ENCODE assay signal across 14 cellular contexts in the genomic region with DNA sequence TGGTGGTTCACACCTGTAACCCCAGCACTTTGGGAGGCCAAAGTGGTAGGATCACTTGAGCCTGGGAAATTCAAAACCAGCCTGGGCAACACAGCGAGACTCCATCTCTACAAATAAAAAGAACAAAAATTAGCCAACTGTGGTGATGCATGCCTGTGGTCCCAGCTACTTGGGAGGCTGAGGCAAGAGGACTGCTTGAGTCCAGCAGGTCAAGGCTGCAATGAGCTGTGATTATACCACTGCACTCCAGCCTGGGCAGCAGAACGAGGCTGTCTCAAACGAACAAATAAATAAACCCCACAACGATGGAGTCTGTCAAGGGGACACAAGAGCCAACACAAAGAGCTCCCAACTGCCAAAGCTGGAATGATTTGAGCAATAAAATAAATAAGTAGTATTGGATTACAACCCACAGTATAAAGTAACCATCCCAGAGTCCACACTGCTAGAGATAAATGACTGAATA. TPM values are rescaled to one million over a fixed set of nuclear protein-coding genes. Genes with fewer than 3 reads are reported as not detected.
DNase-seq lines count a peak whose midpoint lies in the region; ATAC-seq and TF ChIP-seq lines count a peak whose summit lies in the region.
"Had no signal": no experiment of that assay in that cellular context is flagged by ENCODE, and none has a peak within 500 bp of the region (broad histone marks: within the 10 kb centered on the region; RNA-seq: fewer than 3 reads in every experiment).

No MANE protein-coding gene starts in this region.

- peak; percentile 33; the same call in 1 of the 2 replicates for ATAC-seq in Panc1
- ATAC-seq in naive thymus-derived CD4-positive, alpha-beta T cell, result no peak

- TF ChIP-seq POLR2A in thyroid gland (IDR thresholded peaks at IDR 0.05), result no peak

- H3K27me3 Mint-ChIP-seq in naive thymus-derived CD4-positive, alpha-beta T cell, result no peaks in the 10 kb centered on the region

- no peak for TF ChIP-seq CTCF in Panc1 (IDR thresholded peaks at IDR 0.05)
- TF ChIP-seq CTCF in thyroid gland (IDR thresholded peaks at IDR 0.05), result no peak

- H3K4me1 ChIP-seq in Panc1 (ENCODE audit: control insufficient read depth, insufficient read depth, low read length) (peaks cover 57% of the 10 kb centered on the region), thyroid gland (peaks cover 13 to 24% of the 10 kb centered on the region in 2 donors)
- peaks cover 11 to 21% of the 10 kb centered on the region in 2 donors for H3K4me1 ChIP-seq in naive thymus-derived CD4-positive, alpha-beta T cell (ENCODE audit: control insufficient read depth in 2 of 2, insufficient read depth in 2 of 2, low read length in 2 of 2)
- H3K4me1 ChIP-seq: SJCRH30, uterus had no signal

- H3K4me1 Mint-ChIP-seq in naive thymus-derived CD4-positive, alpha-beta T cell, result peaks cover 23 to 48% (median 37%) of the 10 kb centered on the region in 7 donors

- peak overlapping the region in 3 of 9 donors; percentile 15 to 62 (median 40) for H3K27ac Mint-ChIP-seq in naive thymus-derived CD4-positive, alpha-beta T cell

- no TSS peak for BruUV-seq in Panc1 (replicated peaks; lab: Mats Ljungman, UMichigan)

- in situ Hi-C loops in Panc1 (cut with HindIII; ENCODE audit: low pct_unique_long_range_greater_than_20kb, low sequenced_read_pairs), result no loop called here

- H3K27me3 ChIP-seq in Panc1 (ENCODE audit: control insufficient read depth, insufficient read depth, low read length) (no peaks in the 10 kb centered on the region), thyroid gland (no peaks in the 10 kb centered on the region)
- H3K27me3 ChIP-seq in naive thymus-derived CD4-positive, alpha-beta T cell (ENCODE audit: control insufficient read depth in 2 of 2, insufficient read depth in 2 of 2, low read length in 2 of 2), result no peaks in the 10 kb centered on the region
- H3K27me3 ChIP-seq: SJCRH30, uterus had no signal

- POLR2A ChIA-PET in Panc1 (lab: Charles Lee), result interaction anchor here (0.7 kb wide), 1 partner anchor 11 kb away, joined by 19 read pairs; no protein-coding TSS in a partner anchor
- POLR2A ChIA-PET in naive thymus-derived CD4-positive, alpha-beta T cell (lab: Charles Lee), result interaction anchor here (1.0 to 1.8 kb wide), 3 partner anchors 12 to 22 kb away, joined by 3 to 8 read pairs (median 6); no protein-coding TSS in a partner anchor

- H3K9me3 ChIP-seq in Panc1 (ENCODE audit: control insufficient read depth, insufficient read depth, low read depth, low read length) (no peaks in the 10 kb centered on the region), thyroid gland (no peaks in the 10 kb centered on the region)
- H3K9me3 ChIP-seq in naive thymus-derived CD4-positive, alpha-beta T cell (ENCODE audit: control insufficient read depth in 2 of 3, low read length in 3 of 3), result no peaks in the 10 kb centered on the region
- H3K9me3 ChIP-seq: SJCRH30, uterus had no signal

- CTCF ChIA-PET in Panc1 (lab: Charles Lee), result interaction anchor here (0.7 kb wide), 2 partner anchors 19 to 443 kb away, joined by 3 read pairs; no protein-coding TSS in a partner anchor
- CTCF ChIA-PET in naive thymus-derived CD4-positive, alpha-beta T cell (lab: Charles Lee), result interaction anchor here (0.6 to 0.8 kb wide), 2 partner anchors 104 to 159 kb away, joined by 3 to 4 read pairs; partner anchors contain the start of gene NCOA3

- H3K9me3 Mint-ChIP-seq in naive thymus-derived CD4-positive, alpha-beta T cell, result no peaks in the 10 kb centered on the region

- H3K36me3 Mint-ChIP-seq in naive thymus-derived CD4-positive, alpha-beta T cell, result peaks cover 5 to 38% (median 33%) of the 10 kb centered on the region in 5 donors

- peak overlapping the region in 1 of 10 donors; percentile 13 for H3K4me3 Mint-ChIP-seq in naive thymus-derived CD4-positive, alpha-beta T cell

- H3K27ac ChIP-seq in Panc1 (ENCODE audit: low read length) (peak overlapping the region; percentile 100), thyroid gland (peak overlapping the region in 2 of 3 donors; percentile 3 to 10)
- H3K27ac ChIP-seq in naive thymus-derived CD4-positive, alpha-beta T cell (ENCODE audit: low read depth, low read length), result no peak overlapping the region
- H3K27ac ChIP-seq: SJCRH30, uterus had no signal

- H3K4me3 ChIP-seq in Panc1 (ENCODE audit: low read depth in 2 of 2, low read length in 2 of 2) (no peak overlapping the region), thyroid gland (replicated peaks in 1 of 3) (no peak overlapping the region)
- no peak overlapping the region for H3K4me3 ChIP-seq in naive thymus-derived CD4-positive, alpha-beta T cell (ENCODE audit: low read length)
- H3K4me3 ChIP-seq: SJCRH30, uterus had no signal

- DNase-seq in NCI-H2171 treated with DMSO at 0.1 percent for 48 hours (lab: John Stamatoyannopoulos, UW), result peak; percentile 63
- DNase-seq in NCI-H2171 (lab: John Stamatoyannopoulos, UW), result no peak
- DNase-seq in Panc1 (ENCODE audit: low read depth, low spot score), result no peak
- peak; percentile 66 for DNase-seq in left kidney (ENCODE audit: low read depth, low spot score)
- DNase-seq in thyroid gland, result no peak
- no peak for DNase-seq in SHP77 treated with DMSO at 0.1 percent for 48 hours (lab: John Stamatoyannopoulos, UW)
- DNase-seq in T-helper 2 cell, result no peak
- DNase-seq in naive thymus-derived CD4-positive, alpha-beta T cell, result no peak
- DNase-seq: ACHN; activated CD8-positive, alpha-beta memory T cell treated with anti-CD3 and anti-CD28 coated beads, Interleukin-2, amount 50 U/mL, for 48 hours; DND-41; SJCRH30; small intestine; uterus had no signal

- H3K36me3 ChIP-seq in Panc1 (ENCODE audit: control insufficient read depth, insufficient read depth, low read length) (peaks cover 2% of the 10 kb centered on the region; the same call in 1 of the 2 replicates), thyroid gland (no peaks in the 10 kb centered on the region)
- peaks cover 2 to 48% (median 10%) of the 10 kb centered on the region in 3 experiments for H3K36me3 ChIP-seq in naive thymus-derived CD4-positive, alpha-beta T cell (ENCODE audit: control insufficient read depth in 2 of 3, insufficient read depth in 3 of 3, low read length in 3 of 3)
- H3K36me3 ChIP-seq: uterus had no signal

- 55 to 61% methylated on average over 4 of the region's 4 CpGs for WGBS in thyroid gland, 2 donors

- intact Hi-C loops in Panc1 (cut with micrococcal nuclease; ENCODE audit: unreplicated experiment), result no loop called here
- intact Hi-C loops in thyroid gland (cut with DNase I), result no loop called here
- intact Hi-C loops in naive thymus-derived CD4-positive, alpha-beta T cell (cut with micrococcal nuclease), result no loop called here

RNA-seq across cellular contexts. Expression of gene ZMYND8, which starts 13.5 kb away (rescaled TPM):
- 50.7 TPM for total RNA-seq in Panc1 (2021; ENCODE audit: unreplicated experiment)
- polyA plus RNA-seq in Panc1 (2012; ENCODE audit: insufficient read length), result 26.6 TPM
- 10 to 100 TPM; 29.7 to 42.4 (median 30.9) TPM for total RNA-seq in thyroid gland
- 10 to 100 TPM; 54.5 to 83.0 (median 68.5) TPM for total RNA-seq in naive thymus-derived CD4-positive, alpha-beta T cell
- polyA plus RNA-seq in naive thymus-derived CD4-positive, alpha-beta T cell, result 10 to 100 TPM; 12.7 to 28.7 TPM

Comparison
In these comparisons a context has a peak if more than half of its experiments do, and no peak if none do; other contexts are left out.
1. DNase-seq: peak in NCI-H2171 treated with DMSO at 0.1 percent for 48 hours (single experiment) and left kidney (single experiment); none in NCI-H2171 (single experiment), Panc1 (single experiment), thyroid gland (0 of 2), SHP77 treated with DMSO at 0.1 percent for 48 hours (single experiment), T-helper 2 cell (0 of 5) and naive thymus-derived CD4-positive, alpha-beta T cell (0 of 9).